In the genomic region with DNA sequence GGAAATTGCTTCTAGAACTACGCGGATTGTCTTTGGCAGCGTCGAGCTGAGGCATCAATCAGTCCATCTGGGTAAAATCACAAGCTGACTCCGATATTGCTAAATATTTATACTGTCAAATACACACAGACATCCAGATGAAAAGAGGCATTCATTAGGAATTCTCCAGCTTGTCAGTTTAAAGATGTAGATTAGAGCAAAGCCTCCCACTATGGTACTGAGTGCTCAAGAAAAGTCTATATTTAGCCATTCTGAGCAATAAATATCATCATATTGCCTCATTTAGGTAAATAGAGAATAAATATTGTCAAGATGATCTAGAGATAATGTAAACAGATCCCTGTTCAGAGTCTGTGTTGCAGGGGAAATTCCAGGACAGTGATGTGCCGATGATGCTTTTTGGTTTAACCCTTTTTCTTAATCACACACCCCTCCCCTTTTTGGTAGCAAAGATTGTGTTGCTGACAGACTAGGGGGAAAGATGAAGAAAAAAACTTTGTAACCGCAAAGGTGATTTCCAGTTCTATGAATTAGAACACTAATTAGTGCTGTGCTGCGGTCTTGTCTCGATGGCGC, we compare ENCODE assay signal across 21 cellular contexts.
A peak's percentile ranks its signal among the peaks of the same experiment; 100 is the strongest.
DNase-seq lines count a peak whose midpoint lies in the region; ATAC-seq, FAIRE-seq and TF ChIP-seq lines count a peak whose summit lies in the region.
"Had no signal": no experiment of that assay in that cellular context is flagged by ENCODE, and none has a peak within 500 bp of the region (broad histone marks: within the 10 kb centered on the region; RNA-seq: fewer than 3 reads in every experiment).

No MANE protein-coding gene starts in this region.

- no peak for TF ChIP-seq POLR2A in esophagus muscularis mucosa (IDR thresholded peaks at IDR 0.05; ENCODE audit: low read depth)

- H3K27ac ChIP-seq in esophagus muscularis mucosa (replicated peaks in 1 of 4): no peak overlapping the region
- H3K27ac ChIP-seq: psoas muscle, RWPE1, tibial artery had no signal

- no peaks in the 10 kb centered on the region for H3K36me3 ChIP-seq in esophagus muscularis mucosa
- H3K36me3 ChIP-seq: MG63, tibial artery had no signal

- ATAC-seq in stimulated activated effector memory CD8-positive, alpha-beta T cell treated with anti-CD3 and anti-CD28 coated beads, Interleukin-12 subunit alpha, Interleukin-12 subunit beta, amount 100 ng/mL, for 72 hours: peak; percentile 58
- no peak for ATAC-seq in GM19395 (IDR thresholded peaks at IDR 0.05; ENCODE audit: unreplicated experiment)
- ATAC-seq: activated T-cell treated with anti-CD3 and anti-CD28 coated beads, Interleukin-2, amount 50 U/mL, for 4 hours; psoas muscle had no signal

- no peak overlapping the region for H3K27ac Mint-ChIP-seq in stimulated activated effector memory CD8-positive, alpha-beta T cell treated with anti-CD3 and anti-CD28 coated beads, Interleukin-12 subunit alpha, Interleukin-12 subunit beta, amount 100 ng/mL, for 72 hours
- no peak overlapping the region for H3K27ac Mint-ChIP-seq in osteocyte (ENCODE audit: unreplicated experiment)
- H3K27ac Mint-ChIP-seq: activated naive CD4-positive, alpha-beta T cell treated with anti-CD3 and anti-CD28 coated beads for 36 hours; H9 had no signal

- no peaks in the 10 kb centered on the region for H3K9me3 Mint-ChIP-seq in stimulated activated effector memory CD8-positive, alpha-beta T cell treated with anti-CD3 and anti-CD28 coated beads, Interleukin-12 subunit alpha, Interleukin-12 subunit beta, amount 100 ng/mL, for 72 hours
- no peaks in the 10 kb centered on the region for H3K9me3 Mint-ChIP-seq in osteocyte (ENCODE audit: unreplicated experiment)
- H3K9me3 Mint-ChIP-seq: activated naive CD4-positive, alpha-beta T cell treated with anti-CD3 and anti-CD28 coated beads for 36 hours; activated T-cell treated with anti-CD3 and anti-CD28 coated beads, Interleukin-2, amount 50 U/mL, for 4 hours; H9 had no signal

- H3K27me3 Mint-ChIP-seq in osteocyte (ENCODE audit: unreplicated experiment): no peaks in the 10 kb centered on the region

- H3K36me3 Mint-ChIP-seq in stimulated activated effector memory CD8-positive, alpha-beta T cell treated with anti-CD3 and anti-CD28 coated beads, Interleukin-12 subunit alpha, Interleukin-12 subunit beta, amount 100 ng/mL, for 72 hours: no peaks in the 10 kb centered on the region
- no peaks in the 10 kb centered on the region for H3K36me3 Mint-ChIP-seq in osteocyte (ENCODE audit: unreplicated experiment)

- FAIRE-seq in frontal cortex (lab: Jason Lieb, UNC): no peak

- intact Hi-C loops in esophagus muscularis mucosa (cut with DNase I): no loop called here

- peaks cover 10% of the 10 kb centered on the region for H3K4me1 Mint-ChIP-seq in stimulated activated effector memory CD8-positive, alpha-beta T cell treated with anti-CD3 and anti-CD28 coated beads, Interleukin-12 subunit alpha, Interleukin-12 subunit beta, amount 100 ng/mL, for 72 hours
- peaks cover 2% of the 10 kb centered on the region for H3K4me1 Mint-ChIP-seq in osteocyte (ENCODE audit: unreplicated experiment)

- H3K4me3 ChIP-seq in esophagus muscularis mucosa: no peak overlapping the region
- H3K4me3 ChIP-seq: MG63, psoas muscle, tibial artery had no signal

- no peak for TF ChIP-seq EP300 in esophagus muscularis mucosa (IDR thresholded peaks at IDR 0.05)

- H3K9me3 ChIP-seq in esophagus muscularis mucosa: no peaks in the 10 kb centered on the region
- H3K9me3 ChIP-seq: MG63, psoas muscle, tibial artery had no signal

- peaks cover 0 to 36% (median 31%) of the 10 kb centered on the region in 4 donors for H3K4me1 ChIP-seq in esophagus muscularis mucosa
- H3K4me1 ChIP-seq: psoas muscle, tibial artery had no signal

- no peak overlapping the region for H3K4me3 Mint-ChIP-seq in stimulated activated effector memory CD8-positive, alpha-beta T cell treated with anti-CD3 and anti-CD28 coated beads, Interleukin-12 subunit alpha, Interleukin-12 subunit beta, amount 100 ng/mL, for 72 hours
- no peak overlapping the region for H3K4me3 Mint-ChIP-seq in osteocyte (ENCODE audit: unreplicated experiment)
- H3K4me3 Mint-ChIP-seq: activated naive CD4-positive, alpha-beta T cell treated with anti-CD3 and anti-CD28 coated beads for 36 hours; activated T-cell treated with anti-CD3 and anti-CD28 coated beads, Interleukin-2, amount 50 U/mL, for 4 hours; H9 had no signal

- H3K27me3 ChIP-seq in esophagus muscularis mucosa: no peaks in the 10 kb centered on the region
- H3K27me3 ChIP-seq: MG63, tibial artery had no signal

- DNase-seq in COLO829 (ENCODE audit: low spot score) (peak; percentile 6), M059J (ENCODE audit: low read depth) (peak; percentile 4), esophagus muscularis mucosa (ENCODE audit: extremely low spot score) (peak; percentile 66), hypothalamus (lab: John Stamatoyannopoulos, UW) (no peak), osteocyte (ENCODE audit: extremely low spot score, unreplicated experiment) (no peak), frontal cortex (ENCODE audit: low spot score in 2 of 2) (no peak)
- no peak for DNase-seq in stimulated activated effector memory CD8-positive, alpha-beta T cell treated with anti-CD3 and anti-CD28 coated beads, Interleukin-12 subunit alpha, Interleukin-12 subunit beta, amount 100 ng/mL, for 72 hours (ENCODE audit: low spot score in 2 of 2)
- DNase-seq: activated naive CD4-positive, alpha-beta T cell treated with anti-CD3 and anti-CD28 coated beads for 36 hours; activated T-cell treated with anti-CD3 and anti-CD28 coated beads, Interleukin-2, amount 50 U/mL, for 4 hours; caudate nucleus; H9; kidney glomerular epithelial cell; MG63; NCI-H1417 treated with DMSO at 0.1 percent for 48 hours; NCI-H524; psoas muscle; stimulated activated CD4-positive, alpha-beta T cell treated with anti-CD3 and anti-CD28 coated beads, Interleukin-1b, Interleukin-23, amount 100 ng/mL, for 48 hours; stimulated activated naive CD4-positive, alpha-beta T cell; tibial artery had no signal

- 57% methylated on average over 10 of the region's 10 CpGs for WGBS in esophagus muscularis mucosa

- no peak for TF ChIP-seq CTCF in esophagus muscularis mucosa (IDR thresholded peaks at IDR 0.05)
- no peak for TF ChIP-seq CTCF in osteocyte (IDR thresholded peaks at IDR 0.05)

Comparison
In these comparisons a context has a peak if more than half of its experiments do, and no peak if none do; other contexts are left out.
1. DNase-seq: peak in COLO829 (single experiment), M059J (single experiment) and esophagus muscularis mucosa (single experiment); none in stimulated activated effector memory CD8-positive, alpha-beta T cell treated with anti-CD3 and anti-CD28 coated beads, Interleukin-12 subunit alpha, Interleukin-12 subunit beta, amount 100 ng/mL, for 72 hours (0 of 2), hypothalamus (0 of 51), osteocyte (single experiment) and frontal cortex (0 of 2).